In the genomic region with DNA sequence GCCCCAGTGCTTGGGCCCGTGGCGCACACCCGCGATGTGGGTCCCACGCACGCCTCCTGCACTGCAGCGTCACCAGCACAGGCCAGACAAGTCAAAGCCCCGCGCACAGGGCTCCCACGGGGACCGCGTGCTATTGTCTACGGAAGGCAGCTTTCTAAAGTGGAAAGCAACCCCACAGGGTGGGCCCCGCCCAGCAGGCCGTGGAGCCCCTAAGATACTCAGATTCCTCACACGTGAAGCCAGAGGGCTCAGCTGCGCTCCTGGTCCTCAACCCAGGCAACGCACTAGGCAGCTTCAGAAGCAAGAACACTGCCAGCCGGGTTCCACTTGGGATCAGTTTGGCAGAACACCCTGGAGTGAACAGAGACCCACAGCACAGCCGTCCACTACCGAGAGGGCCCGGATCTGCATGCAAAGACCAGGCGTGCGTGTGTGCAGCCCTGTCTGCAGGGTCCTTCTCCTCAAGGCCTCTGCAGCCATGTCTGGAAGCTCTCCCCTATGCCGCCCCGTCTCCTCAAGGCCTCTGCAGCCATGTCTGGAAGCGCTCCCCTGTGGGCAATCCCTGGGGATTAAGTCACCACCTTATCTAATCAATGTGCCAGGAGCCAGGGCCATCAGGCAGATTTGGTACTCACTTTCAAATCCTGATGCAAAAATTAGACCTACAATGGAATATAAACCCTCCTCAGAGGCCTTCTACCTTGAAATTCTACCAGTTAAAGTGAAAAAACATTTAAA, we compare ENCODE assay signal across 26 cellular contexts.
A peak's percentile ranks its signal among the peaks of the same experiment; 100 is the strongest.
DNase-seq lines count a peak whose midpoint lies in the region; ATAC-seq and TF ChIP-seq lines count a peak whose summit lies in the region.
"Had no signal": no experiment of that assay in that cellular context is flagged by ENCODE, and none has a peak within 500 bp of the region (broad histone marks: within the 10 kb centered on the region; RNA-seq: fewer than 3 reads in every experiment).

No MANE protein-coding gene starts in this region.

- H3K9me3 ChIP-seq in left ventricle myocardium inferior (replicated peaks) (peaks cover 40% of the 10 kb centered on the region), neuronal stem cell (replicated peaks in 1 of 2; ENCODE audit: control insufficient read depth in 2 of 2, insufficient read depth in 1 of 2, low read depth in 1 of 2, low read length in 2 of 2) (peaks cover 8 to 41% of the 10 kb centered on the region in 2 donors), upper lobe of right lung (peaks cover 19% of the 10 kb centered on the region)
- H3K9me3 ChIP-seq: BE2C, colonic mucosa had no signal

- H3K4me1 ChIP-seq in left ventricle myocardium inferior, result peaks cover 26% of the 10 kb centered on the region
- H3K4me1 ChIP-seq in neuronal stem cell (ENCODE audit: control insufficient read depth in 2 of 2, insufficient read depth in 1 of 2, low read depth in 1 of 2, low read length in 2 of 2), result no peaks in the 10 kb centered on the region
- peaks cover 5% of the 10 kb centered on the region for H3K4me1 ChIP-seq in upper lobe of right lung
- H3K4me1 ChIP-seq: A549, BE2C, colonic mucosa, tibial nerve had no signal

- peak overlapping the region; percentile 31 for H3K14ac ChIP-seq in neuronal stem cell (ENCODE audit: low read length)

- no peak overlapping the region for H3K4ac ChIP-seq in neuronal stem cell (ENCODE audit: low read length)

- no peak overlapping the region for H3K4me2 ChIP-seq in neuronal stem cell (ENCODE audit: insufficient read depth, low read length, poor library complexity, severe bottlenecking)
- H3K4me2 ChIP-seq: A549 had no signal

- H4K91ac ChIP-seq in neuronal stem cell (ENCODE audit: low read depth, low read length, poor library complexity), result no peak overlapping the region

- H2AFZ ChIP-seq in neuronal stem cell (ENCODE audit: low read length), result no peak overlapping the region

- TF ChIP-seq CTCF in left ventricle myocardium inferior (IDR thresholded peaks at IDR 0.05; ENCODE audit: borderline replicate concordance) (no peak), upper lobe of right lung (IDR thresholded peaks at IDR 0.05) (no peak)

- peaks cover 32% of the 10 kb centered on the region for H3K9me3 Mint-ChIP-seq in activated naive CD4-positive, alpha-beta T cell treated with anti-CD3 and anti-CD28 coated beads, Interleukin-2, amount 10 ng/mL, durations not matched to agents 7 days and 5 days
- peaks cover 14% of the 10 kb centered on the region for H3K9me3 Mint-ChIP-seq in activated T-helper 17 cell treated with anti-CD3 and anti-CD28 coated beads, Interleukin-2, amount 50 U/mL, for 72 hours

- H3K27ac ChIP-seq in left ventricle myocardium inferior (replicated peaks) (no peak overlapping the region), neuronal stem cell (replicated peaks; ENCODE audit: low read length) (no peak overlapping the region), upper lobe of right lung (no peak overlapping the region)
- H3K27ac ChIP-seq: A549, brain microvascular endothelial cell, colonic mucosa, tibial nerve had no signal

- no peak overlapping the region for H3K27ac Mint-ChIP-seq in activated naive CD4-positive, alpha-beta T cell treated with anti-CD3 and anti-CD28 coated beads, Interleukin-2, amount 10 ng/mL, durations not matched to agents 7 days and 5 days
- H3K27ac Mint-ChIP-seq in activated T-helper 17 cell treated with anti-CD3 and anti-CD28 coated beads, Interleukin-2, amount 50 U/mL, for 72 hours, result no peak overlapping the region
- H3K27ac Mint-ChIP-seq: activated T-cell treated with anti-CD3 and anti-CD28 coated beads, Interleukin-2, amount 50 U/mL, for 72 hours; HFFc6; stimulated activated naive CD8-positive, alpha-beta T cell treated with anti-CD3 and anti-CD28 coated beads, Interleukin-15, Interleukin-2, amounts not matched to agents 100 ng/mL and 50 ng/mL, for 24 hours had no signal

- no peak overlapping the region for H3K23ac ChIP-seq in neuronal stem cell (ENCODE audit: low read depth, low read length, poor library complexity)

- H2AK5ac ChIP-seq in neuronal stem cell (ENCODE audit: low read depth, low read length), result no peak overlapping the region

- no CpG with 5 or more reads among the region's 27 CpGs for WGBS in neuronal stem cell (ENCODE audit: extremely low coverage in 2 of 2, insufficient read length in 2 of 2, insufficient replicate concordance in 1 of 2), 2 donors

- H3K79me1 ChIP-seq in neuronal stem cell (ENCODE audit: low read depth, low read length), result peaks cover 1% of the 10 kb centered on the region

- H3K36me3 Mint-ChIP-seq in activated naive CD4-positive, alpha-beta T cell treated with anti-CD3 and anti-CD28 coated beads, Interleukin-2, amount 10 ng/mL, durations not matched to agents 7 days and 5 days, result peaks cover 68% of the 10 kb centered on the region
- H3K36me3 Mint-ChIP-seq in activated T-helper 17 cell treated with anti-CD3 and anti-CD28 coated beads, Interleukin-2, amount 50 U/mL, for 72 hours (ENCODE audit: low read depth), result peaks cover 68% of the 10 kb centered on the region

- no peak overlapping the region for H2BK5ac ChIP-seq in neuronal stem cell (ENCODE audit: low read length)

- DNase-seq in activated naive CD4-positive, alpha-beta T cell treated with anti-CD3 and anti-CD28 coated beads, Interleukin-2, amount 10 ng/mL, durations not matched to agents 7 days and 5 days, result peak; percentile 3
- DNase-seq in activated naive CD4-positive, alpha-beta T cell treated with Interleukin-2 at 50 U/mL for 16 hours, result no peak
- DNase-seq in left ventricle myocardium inferior, result peak; percentile 10
- DNase-seq in neuronal stem cell (ENCODE audit: low spot score), result no peak
- DNase-seq in upper lobe of right lung, result peak; percentile 53
- DNase-seq: activated T-cell treated with anti-CD3 and anti-CD28 coated beads, Interleukin-2, amount 50 U/mL, for 72 hours; BE2C; brain microvascular endothelial cell; colonic mucosa; DMS53; HFFc6; Kasumi-1; NCI-H187; NCI-H2227 treated with DMSO at 0.1 percent for 48 hours; NCI-H748 treated with DMSO at 0.1 percent for 48 hours; stimulated activated CD4-positive, alpha-beta T cell treated with anti-CD3 and anti-CD28 coated beads, Interleukin-12 subunit alpha, Interleukin-12 subunit beta, amount 100 ng/mL, for 4 hours; stimulated activated CD4-positive, alpha-beta T cell treated with anti-CD3 and anti-CD28 coated beads, Interleukin-4, amount 100 ng/mL, for 4 hours; SW 1271 had no signal

- ATAC-seq in upper lobe of right lung (no peak), HG03108 (IDR thresholded peaks at IDR 0.05; ENCODE audit: unreplicated experiment) (no peak), HG03045 (IDR thresholded peaks at IDR 0.05; ENCODE audit: unreplicated experiment) (no peak)
- ATAC-seq in activated T-helper 17 cell treated with anti-CD3 and anti-CD28 coated beads, Interleukin-2, amount 50 U/mL, for 72 hours (replicated peaks), result no peak
- ATAC-seq: A549; activated CD4-positive, CD25-positive, alpha-beta regulatory T cell treated with anti-CD3 and anti-CD28 coated beads, Interleukin-2, amount 50 U/mL, for 24 hours; activated T-cell treated with anti-CD3 and anti-CD28 coated beads, Interleukin-2, amount 50 U/mL, for 72 hours; GM12878 had no signal

- no peak overlapping the region for H3K9ac ChIP-seq in neuronal stem cell (ENCODE audit: low read depth, low read length, poor library complexity)

- H4K8ac ChIP-seq in neuronal stem cell (ENCODE audit: low read depth, low read length), result no peak overlapping the region

- no peak overlapping the region for H3K4me3 Mint-ChIP-seq in activated naive CD4-positive, alpha-beta T cell treated with anti-CD3 and anti-CD28 coated beads, Interleukin-2, amount 10 ng/mL, durations not matched to agents 7 days and 5 days
- no peak overlapping the region for H3K4me3 Mint-ChIP-seq in activated T-helper 17 cell treated with anti-CD3 and anti-CD28 coated beads, Interleukin-2, amount 50 U/mL, for 72 hours
- H3K4me3 Mint-ChIP-seq: activated T-cell treated with anti-CD3 and anti-CD28 coated beads, Interleukin-2, amount 50 U/mL, for 72 hours; HFFc6; stimulated activated naive CD8-positive, alpha-beta T cell treated with anti-CD3 and anti-CD28 coated beads, Interleukin-15, Interleukin-2, amounts not matched to agents 100 ng/mL and 50 ng/mL, for 24 hours had no signal

- H2BK120ac ChIP-seq in neuronal stem cell (ENCODE audit: low read depth, low read length), result no peak overlapping the region

- H3K27me3 Mint-ChIP-seq in activated naive CD4-positive, alpha-beta T cell treated with anti-CD3 and anti-CD28 coated beads, Interleukin-2, amount 10 ng/mL, durations not matched to agents 7 days and 5 days, result no peaks in the 10 kb centered on the region
- no peaks in the 10 kb centered on the region for H3K27me3 Mint-ChIP-seq in activated T-helper 17 cell treated with anti-CD3 and anti-CD28 coated beads, Interleukin-2, amount 50 U/mL, for 72 hours
- H3K27me3 Mint-ChIP-seq: stimulated activated naive CD8-positive, alpha-beta T cell treated with anti-CD3 and anti-CD28 coated beads, Interleukin-15, Interleukin-2, amounts not matched to agents 100 ng/mL and 50 ng/mL, for 24 hours had no signal

- no peak overlapping the region for H2BK15ac ChIP-seq in neuronal stem cell (ENCODE audit: low read length)

- no peaks in the 10 kb centered on the region for H3K27me3 ChIP-seq in left ventricle myocardium inferior (ENCODE audit: low read depth)
- H3K27me3 ChIP-seq in neuronal stem cell (ENCODE audit: control insufficient read depth in 3 of 3, insufficient read depth in 3 of 3, low read depth in 1 of 3, low read length in 3 of 3), result no peaks in the 10 kb centered on the region
- no peaks in the 10 kb centered on the region for H3K27me3 ChIP-seq in upper lobe of right lung
- H3K27me3 ChIP-seq: BE2C, brain microvascular endothelial cell, colonic mucosa, tibial nerve had no signal

- peaks cover 25% of the 10 kb centered on the region for H3K36me3 ChIP-seq in left ventricle myocardium inferior
- H3K36me3 ChIP-seq in neuronal stem cell (replicated peaks in 1 of 2; ENCODE audit: control insufficient read depth in 2 of 2, insufficient read depth in 2 of 2, low read length in 2 of 2), result peaks cover 2 to 24% of the 10 kb centered on the region in 2 donors
- peaks cover 20% of the 10 kb centered on the region for H3K36me3 ChIP-seq in upper lobe of right lung
- H3K36me3 ChIP-seq: BE2C, brain microvascular endothelial cell, colonic mucosa had no signal

- H3K4me1 Mint-ChIP-seq in activated naive CD4-positive, alpha-beta T cell treated with anti-CD3 and anti-CD28 coated beads, Interleukin-2, amount 10 ng/mL, durations not matched to agents 7 days and 5 days, result peaks cover 11% of the 10 kb centered on the region
- H3K4me1 Mint-ChIP-seq in activated T-helper 17 cell treated with anti-CD3 and anti-CD28 coated beads, Interleukin-2, amount 50 U/mL, for 72 hours, result peaks cover 10% of the 10 kb centered on the region

- CTCF ChIA-PET in activated naive CD4-positive, alpha-beta T cell treated with anti-CD3 and anti-CD28 coated beads, Interleukin-2, amount 10 ng/mL, durations not matched to agents 7 days and 5 days (lab: Charles Lee), result no interaction called here

- no peak overlapping the region for H2BK12ac ChIP-seq in neuronal stem cell (ENCODE audit: low read length)

- no peak overlapping the region for H3K4me3 ChIP-seq in left ventricle myocardium inferior
- H3K4me3 ChIP-seq in neuronal stem cell (ENCODE audit: low read length in 2 of 2), result no peak overlapping the region
- no peak overlapping the region for H3K4me3 ChIP-seq in upper lobe of right lung
- H3K4me3 ChIP-seq: A549, colonic mucosa, GM12878, tibial nerve had no signal

- H3K18ac ChIP-seq in neuronal stem cell (ENCODE audit: low read length), result peak overlapping the region; percentile 28

- intact Hi-C loops in left ventricle myocardium inferior (cut with micrococcal nuclease) (no loop called here), upper lobe of right lung (cut with DNase I) (no loop called here)

Comparison
In these comparisons a context has a peak if more than half of its experiments do, and no peak if none do; other contexts are left out.
1. DNase-seq: peak in activated naive CD4-positive, alpha-beta T cell treated with anti-CD3 and anti-CD28 coated beads, Interleukin-2, amount 10 ng/mL, durations not matched to agents 7 days and 5 days (single experiment), left ventricle myocardium inferior (single experiment) and upper lobe of right lung (single experiment); none in activated naive CD4-positive, alpha-beta T cell treated with Interleukin-2 at 50 U/mL for 16 hours (single experiment) and neuronal stem cell (single experiment).